25 cellular contexts compared by ENCODE assay signal in genomic region chr2:154886316-154886715, GRCh38.
"Had no signal": no experiment of that assay in that cellular context is flagged by ENCODE, and none has a peak within 500 bp of the region (broad histone marks: within the 10 kb centered on the region; RNA-seq: fewer than 3 reads in every experiment).

No MANE protein-coding gene starts in this region.

- H3K9ac ChIP-seq: parathyroid adenoma had no signal

- H3K36me3 ChIP-seq: heart left ventricle, left ventricle myocardium inferior, neutrophil, right lobe of liver, thyroid gland, transverse colon, uterus had no signal

- H3K4me2 ChIP-seq: smooth muscle cell had no signal

- DNase-seq: hypothalamus; immature natural killer cell; left ventricle myocardium inferior; mesendoderm; mucosa of descending colon; naive thymus-derived CD4-positive, alpha-beta T cell; occipital lobe; psoas muscle; right lobe of liver; stimulated activated CD4-positive, alpha-beta T cell treated with anti-CD3 and anti-CD28 coated beads, Interleukin-12 subunit alpha, Interleukin-12 subunit beta, amount 100 ng/mL, for 4 hours; stimulated activated CD4-positive, alpha-beta T cell treated with anti-CD3 and anti-CD28 coated beads, Interleukin-15, amount 100 ng/mL, for 24 hours; stimulated activated CD4-positive, alpha-beta T cell treated with anti-CD3 and anti-CD28 coated beads, Interleukin-2, amount 100 ng/mL, for 24 hours; stimulated activated CD4-positive, alpha-beta T cell treated with anti-CD3 and anti-CD28 coated beads, Interleukin-4, amount 100 ng/mL, for 1 hour; stimulated activated naive CD4-positive, alpha-beta T cell; stimulated activated naive CD8-positive, alpha-beta T cell treated with anti-CD3 and anti-CD28 coated beads, Interleukin-15, amount 100 ng/mL, for 72 hours; testis; thyroid gland; transverse colon; uterus had no signal

- H3K9me3 ChIP-seq: mucosa of descending colon, neutrophil, psoas muscle, right lobe of liver, testis, thyroid gland, transverse colon, uterus had no signal

- H3K79me2 ChIP-seq: parathyroid adenoma had no signal

- ATAC-seq: heart left ventricle; mucosa of descending colon; naive thymus-derived CD4-positive, alpha-beta T cell; psoas muscle; right lobe of liver had no signal

- H2AFZ ChIP-seq: parathyroid adenoma had no signal

- H3K4me1 ChIP-seq: heart left ventricle, left ventricle myocardium inferior, parathyroid adenoma, psoas muscle, right lobe of liver, testis, thyroid gland, transverse colon, uterus had no signal

- H3K4me3 ChIP-seq: heart left ventricle, left ventricle myocardium inferior, lung, mucosa of descending colon, psoas muscle, right lobe of liver, smooth muscle cell, testis, thyroid gland, transverse colon, uterus had no signal

- FAIRE-seq: islet of Langerhans had no signal

- H3K27me3 ChIP-seq: heart left ventricle, neutrophil, right lobe of liver, testis, thyroid gland, transverse colon, uterus had no signal

- H3K27ac ChIP-seq: heart left ventricle, left ventricle myocardium inferior, neutrophil, parathyroid adenoma, psoas muscle, right lobe of liver, testis, thyroid gland, transverse colon, uterus had no signal
